19 cellular contexts compared by ENCODE assay signal in genomic region chr3:30671527-30672286, GRCh38.
DNase-seq lines count a peak whose midpoint lies in the region; ATAC-seq and TF ChIP-seq lines count a peak whose summit lies in the region.
"Had no signal": no experiment of that assay in that cellular context is flagged by ENCODE, and none has a peak within 500 bp of the region (broad histone marks: within the 10 kb centered on the region; RNA-seq: fewer than 3 reads in every experiment).

No MANE protein-coding gene starts in this region.

- peak overlapping the region; percentile 93 for H3K27ac Mint-ChIP-seq in activated naive CD8-positive, alpha-beta T cell
- peak overlapping the region; percentile 93 for H3K27ac Mint-ChIP-seq in memory B cell
- no peak overlapping the region for H3K27ac Mint-ChIP-seq in activated CD8-positive, alpha-beta memory T cell treated with anti-CD3 and anti-CD28 coated beads, Interleukin-2, amount 10 ng/mL, durations not matched to agents 7 days and 5 days

- no peaks in the 10 kb centered on the region for H3K27me3 ChIP-seq in left ventricle myocardium inferior (ENCODE audit: low read depth)
- H3K27me3 ChIP-seq: heart left ventricle, Peyer's patch, stomach had no signal

- H3K4me1 Mint-ChIP-seq in activated naive CD8-positive, alpha-beta T cell (ENCODE audit: low read depth) = peaks cover 97% of the 10 kb centered on the region
- H3K4me1 Mint-ChIP-seq in memory B cell = peaks cover 47% of the 10 kb centered on the region
- peaks cover 64% of the 10 kb centered on the region for H3K4me1 Mint-ChIP-seq in activated CD8-positive, alpha-beta memory T cell treated with anti-CD3 and anti-CD28 coated beads, Interleukin-2, amount 10 ng/mL, durations not matched to agents 7 days and 5 days

- no peaks in the 10 kb centered on the region for H3K27me3 Mint-ChIP-seq in activated naive CD8-positive, alpha-beta T cell
- H3K27me3 Mint-ChIP-seq in memory B cell = no peaks in the 10 kb centered on the region
- H3K27me3 Mint-ChIP-seq in activated CD8-positive, alpha-beta memory T cell treated with anti-CD3 and anti-CD28 coated beads, Interleukin-2, amount 10 ng/mL, durations not matched to agents 7 days and 5 days = no peaks in the 10 kb centered on the region

- no peak for ATAC-seq in memory B cell (ENCODE audit: low read depth)
- no peak for ATAC-seq in activated CD8-positive, alpha-beta memory T cell treated with anti-CD3 and anti-CD28 coated beads, Interleukin-2, amount 10 ng/mL, durations not matched to agents 7 days and 5 days
- no peak for ATAC-seq in HG03457 (IDR thresholded peaks at IDR 0.05; ENCODE audit: unreplicated experiment)

- H3K36me3 ChIP-seq in left ventricle myocardium inferior = peaks cover 73% of the 10 kb centered on the region

- peaks cover 97% of the 10 kb centered on the region for H3K4me1 ChIP-seq in left ventricle myocardium inferior

- no peak for DNase-seq in left ventricle myocardium inferior
- DNase-seq in cardiac septum (ENCODE audit: low spot score) = no peak
- no peak for DNase-seq in memory B cell (ENCODE audit: low spot score in 2 of 2)
- DNase-seq in activated CD8-positive, alpha-beta memory T cell treated with anti-CD3 and anti-CD28 coated beads, Interleukin-2, amount 10 ng/mL, durations not matched to agents 7 days and 5 days = no peak
- DNase-seq in mesenteric fat pad (ENCODE audit: low spot score) = no peak
- DNase-seq in NCI-H526 (lab: John Stamatoyannopoulos, UW) = no peak
- DNase-seq: activated CD8-positive, alpha-beta memory T cell treated with anti-CD3 and anti-CD28 coated beads, Interleukin-2, amount 50 U/mL, for 4 hours; anterior cingulate cortex; dermis blood vessel endothelial cell; H9; heart left ventricle; MV-4-11; NCI-H748 treated with DMSO at 0.1 percent for 48 hours; Peyer's patch; posterior cingulate gyrus; stomach had no signal

- peaks cover 66% of the 10 kb centered on the region for H3K36me3 Mint-ChIP-seq in activated naive CD8-positive, alpha-beta T cell
- peaks cover 67% of the 10 kb centered on the region for H3K36me3 Mint-ChIP-seq in memory B cell
- peaks cover 80% of the 10 kb centered on the region for H3K36me3 Mint-ChIP-seq in activated CD8-positive, alpha-beta memory T cell treated with anti-CD3 and anti-CD28 coated beads, Interleukin-2, amount 10 ng/mL, durations not matched to agents 7 days and 5 days

- H3K9me3 ChIP-seq in left ventricle myocardium inferior (replicated peaks) = no peaks in the 10 kb centered on the region
- H3K9me3 ChIP-seq: heart left ventricle, Peyer's patch, stomach had no signal

- H3K4me3 Mint-ChIP-seq in activated naive CD8-positive, alpha-beta T cell = peak overlapping the region; percentile 30
- no peak overlapping the region for H3K4me3 Mint-ChIP-seq in memory B cell
- no peak overlapping the region for H3K4me3 Mint-ChIP-seq in activated CD8-positive, alpha-beta memory T cell treated with anti-CD3 and anti-CD28 coated beads, Interleukin-2, amount 10 ng/mL, durations not matched to agents 7 days and 5 days
- H3K4me3 Mint-ChIP-seq: H9 had no signal

- H3K4me3 ChIP-seq in left ventricle myocardium inferior = no peak overlapping the region
- H3K4me3 ChIP-seq: heart left ventricle, Peyer's patch, smooth muscle cell, stomach had no signal

- no peaks in the 10 kb centered on the region for H3K9me3 Mint-ChIP-seq in activated naive CD8-positive, alpha-beta T cell (ENCODE audit: low read depth)
- peaks cover 4% of the 10 kb centered on the region for H3K9me3 Mint-ChIP-seq in memory B cell
- no peaks in the 10 kb centered on the region for H3K9me3 Mint-ChIP-seq in activated CD8-positive, alpha-beta memory T cell treated with anti-CD3 and anti-CD28 coated beads, Interleukin-2, amount 10 ng/mL, durations not matched to agents 7 days and 5 days (ENCODE audit: low read depth)
- H3K9me3 Mint-ChIP-seq: H9 had no signal

- CTCF ChIA-PET in activated CD8-positive, alpha-beta memory T cell treated with anti-CD3 and anti-CD28 coated beads, Interleukin-2, amount 10 ng/mL, durations not matched to agents 7 days and 5 days (lab: Charles Lee) = no interaction called here

- peak overlapping the region; percentile 31 for H3K27ac ChIP-seq in left ventricle myocardium inferior (replicated peaks)

- intact Hi-C loops in left ventricle myocardium inferior (cut with micrococcal nuclease) = no loop called here
- intact Hi-C loops in cardiac septum (cut with DNase I) = no loop called here

- TF ChIP-seq CTCF in left ventricle myocardium inferior (IDR thresholded peaks at IDR 0.05; ENCODE audit: borderline replicate concordance) = no peak
